In genomic region chr1:40530735-40531380, GRCh38 we compare ENCODE assay signal across 8 cellular contexts. TPM values are rescaled to one million over a fixed set of nuclear protein-coding genes. Genes with fewer than 3 reads are reported as not detected.
DNase-seq lines count a peak whose midpoint lies in the region; ATAC-seq and TF ChIP-seq lines count a peak whose summit lies in the region.

No MANE protein-coding gene starts in this region.

- H3K27me3 ChIP-seq in RWPE2 (ENCODE audit: insufficient read depth, poor library complexity, severe bottlenecking) (no peaks in the 10 kb centered on the region), esophagus squamous epithelium (no peaks in the 10 kb centered on the region), neutrophil (no peaks in the 10 kb centered on the region)

- H3K9me3 ChIP-seq in RWPE2 (ENCODE audit: severe bottlenecking) (no peaks in the 10 kb centered on the region), esophagus squamous epithelium (peaks cover 0 to 5% (median 0%) of the 10 kb centered on the region in 3 donors), neutrophil (no peaks in the 10 kb centered on the region)

- H3K36me3 ChIP-seq in RWPE2 (ENCODE audit: low read depth) (peaks cover 5% of the 10 kb centered on the region; the same call in 1 of the 2 replicates), esophagus squamous epithelium (no peaks in the 10 kb centered on the region), neutrophil (no peaks in the 10 kb centered on the region)

- TF ChIP-seq POLR2A in esophagus squamous epithelium (IDR thresholded peaks at IDR 0.05): no peak

- no peaks in the 10 kb centered on the region for H3K4me1 ChIP-seq in RWPE2 (ENCODE audit: insufficient read depth, poor library complexity, severe bottlenecking)
- peaks cover 5 to 19% (median 6%) of the 10 kb centered on the region in 3 donors for H3K4me1 ChIP-seq in esophagus squamous epithelium
- H3K4me1 ChIP-seq in neutrophil (ENCODE audit: control insufficient read depth in 1 of 2, insufficient read depth in 1 of 2, low read depth in 1 of 2, low read length in 1 of 2): peaks cover 13 to 17% of the 10 kb centered on the region in 2 experiments

- intact Hi-C loops in esophagus squamous epithelium (cut with DNase I): no loop called here

- TF ChIP-seq CTCF in RWPE2 (IDR thresholded peaks at IDR 0.05; ENCODE audit: poor library complexity, severe bottlenecking): no peak
- TF ChIP-seq CTCF in esophagus squamous epithelium (IDR thresholded peaks at IDR 0.05): no peak
- TF ChIP-seq CTCF in neutrophil (IDR thresholded peaks at IDR 0.05): no peak

- DNase-seq in AML-193 (lab: John Stamatoyannopoulos, UW) (peak; percentile 55 to 59), RWPE2 (ENCODE audit: low spot score) (no peak), esophagus squamous epithelium (lab: John Stamatoyannopoulos, UW) (no peak), NCI-H1417 treated with DMSO at 0.1 percent for 48 hours (lab: John Stamatoyannopoulos, UW) (no peak), HPDE6-E6E7 (ENCODE audit: extremely low spot score) (no peak)

- ATAC-seq in GM19438 (IDR thresholded peaks at IDR 0.05; ENCODE audit: low read depth, unreplicated experiment) (peak; percentile 12), RWPE2 (ENCODE audit: low read depth) (no peak), HG03039 (IDR thresholded peaks at IDR 0.05; ENCODE audit: unreplicated experiment) (no peak)

- 29 to 38% methylated on average over 5 of the region's 5 CpGs for WGBS in esophagus squamous epithelium, 2 donors

- H3K27ac ChIP-seq in RWPE2 (ENCODE audit: poor library complexity, severe bottlenecking) (peak overlapping the region; percentile 40), esophagus squamous epithelium (peak overlapping the region; percentile 64 to 89 (median 86)), neutrophil (peak overlapping the region; percentile 81)

- H3K4me3 ChIP-seq in RWPE2 (ENCODE audit: severe bottlenecking) (peak overlapping the region; percentile 52), esophagus squamous epithelium (peak overlapping the region; percentile 41 to 80 (median 66)), neutrophil (ENCODE audit: low read depth in 1 of 2, low read length in 1 of 2) (peak overlapping the region; percentile 69 to 78)

RNA-seq across cellular contexts. Expression of gene ZNF684, which starts 0.6 kb away (rescaled TPM):
- total RNA-seq in esophagus squamous epithelium: 1 to 10 TPM in 3 of 4 donors, under 1 TPM in 1; 0.27 to 3.1 (median 1.6) TPM

RNA-seq across cellular contexts. Expression of gene EXO5, which starts 22.3 kb away (rescaled TPM):
- 1 to 10 TPM; 4.9 to 7.1 (median 5.7) TPM for total RNA-seq in esophagus squamous epithelium

RNA-seq across cellular contexts. Expression of gene ZFP69, which starts 53.8 kb away (rescaled TPM):
- total RNA-seq in esophagus squamous epithelium: 1 to 10 TPM; 2.6 to 3.7 (median 3.6) TPM

Comparison
In these comparisons a context has a peak if more than half of its experiments do, and no peak if none do; other contexts are left out.
1. DNase-seq: peak in AML-193 (2 of 2); none in RWPE2 (single experiment), esophagus squamous epithelium (single experiment), NCI-H1417 treated with DMSO at 0.1 percent for 48 hours (single experiment) and HPDE6-E6E7 (single experiment).
2. Peak in every context shown above with its lines, with median percentiles within 50 percentile points of each other: H3K27ac ChIP-seq and H3K4me3 ChIP-seq.